ENCODE assay signal across 8 cellular contexts in the genomic region with DNA sequence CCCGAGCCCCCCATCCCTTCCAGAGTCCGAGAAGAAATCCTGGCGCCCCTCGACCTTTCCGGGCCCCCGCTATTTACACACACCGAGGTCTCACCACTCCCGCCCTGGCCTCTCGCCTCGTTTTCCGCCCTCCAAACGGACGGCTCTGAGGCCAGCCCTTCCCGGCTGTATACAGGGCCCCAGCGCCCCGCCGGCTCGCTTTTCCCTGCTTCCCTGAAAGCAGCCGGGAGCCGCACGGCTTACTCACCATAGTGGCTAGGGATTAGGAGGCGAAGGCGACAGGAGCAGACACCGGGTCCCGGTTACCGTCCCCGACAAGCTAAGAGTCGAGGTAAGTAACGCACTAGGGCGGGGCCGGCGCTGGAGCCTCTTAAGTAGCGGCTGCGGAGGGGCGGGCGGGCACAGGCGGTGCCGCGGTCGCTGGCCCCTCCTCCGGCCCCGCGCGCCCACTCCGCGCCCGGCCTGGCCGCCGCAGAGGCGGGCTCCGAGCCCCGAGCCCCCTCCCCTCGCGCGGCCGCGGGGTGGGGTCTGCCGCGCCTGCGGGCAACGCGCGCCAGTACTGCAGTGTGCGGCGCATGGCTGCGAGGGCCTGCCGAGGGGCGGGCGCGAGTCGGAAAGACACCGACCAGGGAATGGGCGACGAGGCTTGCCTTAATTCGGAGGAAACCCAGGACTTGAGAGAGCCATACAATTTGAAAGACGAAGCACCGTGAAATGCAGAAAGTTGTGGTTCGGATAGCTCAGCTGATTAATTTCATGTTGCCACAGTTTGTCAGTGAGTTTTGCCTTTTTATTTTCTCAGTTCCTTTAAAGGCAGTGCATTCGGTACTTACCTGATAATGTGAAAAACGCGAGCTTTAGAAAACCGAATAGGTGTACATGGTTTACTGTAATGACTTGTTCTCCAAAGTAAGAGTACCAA. TPM values are rescaled to one million over a fixed set of nuclear protein-coding genes. Genes with fewer than 3 reads are reported as not detected.
DNase-seq lines count a peak whose midpoint lies in the region; ATAC-seq and TF ChIP-seq lines count a peak whose summit lies in the region.

A gene (minus strand): TSS at position 345 of the 922 bp plus-strand sequence. CDS start 95 bp downstream, at position 250.

- peak within 1 kb of the TSS; percentile 98 to 99 (median 99) for H3K27ac Mint-ChIP-seq in CD4-positive, alpha-beta memory T cell

- peak within 1 kb of the TSS; percentile 94 to 97 for H3K4me3 ChIP-seq in CD4-positive, alpha-beta memory T cell (ENCODE audit: low read length in 2 of 2)
- peak within 1 kb of the TSS; percentile 82 for H3K4me3 ChIP-seq in HL-60 (replicated peaks; ENCODE audit: insufficient read depth, low read length)
- peak within 1 kb of the TSS; percentile 98 for H3K4me3 ChIP-seq in ectodermal cell (ENCODE audit: insufficient read depth, low read depth, low read length)
- H3K4me3 ChIP-seq in lower lobe of right lung: peak within 1 kb of the TSS; percentile 80

- DNase-seq in CD4-positive, alpha-beta memory T cell: peak; percentile 89 to 91 (median 90)
- peak; percentile 88 to 95 for DNase-seq in HL-60 (ENCODE audit: low read depth in 1 of 2, low spot score in 1 of 2)
- peak; percentile 44 for DNase-seq in NK-92 (lab: John Stamatoyannopoulos, UW; ENCODE audit: unreplicated experiment)
- peak; percentile 82 to 85 for DNase-seq in activated CD8-positive, alpha-beta memory T cell treated with anti-CD3 and anti-CD28 coated beads for 1 hour (ENCODE audit: extremely low read depth in 1 of 2, low read depth in 1 of 2)
- DNase-seq in lower lobe of right lung: peak; percentile 95
- DNase-seq in stimulated activated CD4-positive, alpha-beta T cell treated with anti-CD3 and anti-CD28 coated beads, TNF-alpha, amount 100 ng/mL, for 24 hours (ENCODE audit: low read depth in 3 of 3): peak; percentile 78 to 87 (median 84)

- H3K9me3 ChIP-seq in CD4-positive, alpha-beta memory T cell (ENCODE audit: control insufficient read depth in 1 of 2, low read length in 2 of 2): no peaks in the 10 kb centered on the region
- H3K9me3 ChIP-seq in ectodermal cell (ENCODE audit: control insufficient read depth, low read length) (no peaks in the 10 kb centered on the region), lower lobe of right lung (no peaks in the 10 kb centered on the region)

- 1 to 2% methylated on average over 82 of the region's 82 CpGs for WGBS in ectodermal cell, 2 experiments

- peaks cover 28% of the 10 kb centered on the region for H3K36me3 ChIP-seq in CD4-positive, alpha-beta memory T cell (ENCODE audit: insufficient read depth, low read length)
- peaks cover 24% of the 10 kb centered on the region for H3K36me3 ChIP-seq in ectodermal cell (ENCODE audit: control insufficient read depth, insufficient read depth, low read length)
- H3K36me3 ChIP-seq in lower lobe of right lung: peaks cover 35% of the 10 kb centered on the region

- H3K27ac ChIP-seq in CD4-positive, alpha-beta memory T cell (ENCODE audit: low read depth, low read length): peak within 1 kb of the TSS; percentile 94
- H3K27ac ChIP-seq in HL-60 (replicated peaks) (peak within 1 kb of the TSS; percentile 100), ectodermal cell (ENCODE audit: insufficient read depth, low read depth, low read length, poor library complexity, severe bottlenecking) (peak within 1 kb of the TSS; percentile 93), lower lobe of right lung (peak within 1 kb of the TSS; percentile 99)

- intact Hi-C loops in CD4-positive, alpha-beta memory T cell (cut with micrococcal nuclease): loop anchor here (1.0 to 10.0 kb wide), 4 partner anchors 71 to 610 kb away; a partner anchor contains a TSS
- intact Hi-C loops in lower lobe of right lung (cut with DNase I): no loop called here

- CTCF ChIA-PET in CD4-positive, alpha-beta memory T cell (lab: Charles Lee; ENCODE audit: partially characterized antibody): interaction anchor here (0.7 to 5.2 kb wide), 29 partner anchors 11 to 192 kb away, joined by 3 to 76 read pairs (median 4); a partner anchor contains a TSS

- peaks cover 0 to 6% (median 0%) of the 10 kb centered on the region in 8 donors for H3K9me3 Mint-ChIP-seq in CD4-positive, alpha-beta memory T cell

- H3K36me3 Mint-ChIP-seq in CD4-positive, alpha-beta memory T cell: peaks cover 31 to 42% of the 10 kb centered on the region in 2 donors

- ATAC-seq in GM19463 (IDR thresholded peaks at IDR 0.05; ENCODE audit: unreplicated experiment) (peak; percentile 74), lower lobe of right lung (peak; percentile 96)

- no peaks in the 10 kb centered on the region for H3K27me3 Mint-ChIP-seq in CD4-positive, alpha-beta memory T cell

- POLR2A ChIA-PET in CD4-positive, alpha-beta memory T cell (lab: Charles Lee; ENCODE audit: partially characterized antibody): interaction anchor here (0.5 to 7.3 kb wide), 53 partner anchors 9 to 1917 kb away, joined by 3 to 394 read pairs (median 6); a partner anchor contains a TSS

- peak within 1 kb of the TSS; percentile 97 to 99 (median 98) for H3K4me3 Mint-ChIP-seq in CD4-positive, alpha-beta memory T cell

- H3K4me1 ChIP-seq in CD4-positive, alpha-beta memory T cell (ENCODE audit: insufficient read depth, low read length): peaks cover 42% of the 10 kb centered on the region
- H3K4me1 ChIP-seq in ectodermal cell (ENCODE audit: control insufficient read depth, insufficient read depth, low read length): peaks cover 6% of the 10 kb centered on the region
- peaks cover 42% of the 10 kb centered on the region for H3K4me1 ChIP-seq in lower lobe of right lung

- no peaks in the 10 kb centered on the region for H3K27me3 ChIP-seq in CD4-positive, alpha-beta memory T cell (ENCODE audit: insufficient read depth, low read length)
- H3K27me3 ChIP-seq in HL-60 (ENCODE audit: insufficient read depth, poor library complexity, severe bottlenecking): no peaks in the 10 kb centered on the region
- no peaks in the 10 kb centered on the region for H3K27me3 ChIP-seq in ectodermal cell (ENCODE audit: control insufficient read depth, insufficient read depth, low read length, poor library complexity, severe bottlenecking)
- H3K27me3 ChIP-seq in lower lobe of right lung (ENCODE audit: low read depth): no peaks in the 10 kb centered on the region

- TF ChIP-seq CTCF in HL-60 (IDR thresholded peaks at IDR 0.05; ENCODE audit: insufficient read depth, low read length) (no peak), lower lobe of right lung (IDR thresholded peaks at IDR 0.05) (no peak)

- peaks cover 23 to 63% (median 36%) of the 10 kb centered on the region in 4 donors for H3K4me1 Mint-ChIP-seq in CD4-positive, alpha-beta memory T cell

RNA-seq across cellular contexts. Expression of the gene that starts here (rescaled TPM):
- 100 to 1,000 TPM; 332 to 361 TPM for total RNA-seq in CD4-positive, alpha-beta memory T cell
- polyA plus RNA-seq in CD4-positive, alpha-beta memory T cell: 100 to 1,000 TPM; 411 to 573 TPM
- 3,516 TPM for polyA plus RNA-seq in ectodermal cell (2013, experiment 1 of 4)
- 3,241 TPM for polyA plus RNA-seq in ectodermal cell (2013, experiment 2 of 4)
- polyA plus RNA-seq in ectodermal cell (2013, experiment 3 of 4): 2,742 TPM
- polyA plus RNA-seq in ectodermal cell (2013, experiment 4 of 4): 2,911 TPM
- 575 TPM for total RNA-seq in lower lobe of right lung

Comparison
In these comparisons a context has a peak if more than half of its experiments do, and no peak if none do; other contexts are left out.
1. Peak in every context shown above with its lines: DNase-seq, ATAC-seq, H3K4me3 ChIP-seq and H3K27ac ChIP-seq.
2. DNase-seq: peak in every context shown above with its lines; median percentile 95 in lower lobe of right lung; 92 in HL-60; 90 in CD4-positive, alpha-beta memory T cell; 84 in stimulated activated CD4-positive, alpha-beta T cell treated with anti-CD3 and anti-CD28 coated beads, TNF-alpha, amount 100 ng/mL, for 24 hours; 84 in activated CD8-positive, alpha-beta memory T cell treated with anti-CD3 and anti-CD28 coated beads for 1 hour; 44 in NK-92.